In genomic region chr22:20777420-20778177, GRCh38 we compare ENCODE assay signal across 8 cellular contexts. TPM values are rescaled to one million over a fixed set of nuclear protein-coding genes. Genes with fewer than 3 reads are reported as not detected.
A peak's percentile ranks its signal among the peaks of the same experiment; 100 is the strongest.
DNase-seq lines count a peak whose midpoint lies in the region; ATAC-seq, FAIRE-seq and TF ChIP-seq lines count a peak whose summit lies in the region.

No MANE protein-coding gene starts in this region.

- peaks cover 12 to 15% of the 10 kb centered on the region in 2 donors for H3K36me3 ChIP-seq in kidney (ENCODE audit: control insufficient read depth in 1 of 2, insufficient read depth in 2 of 2, low read length in 2 of 2)

- H3K27ac ChIP-seq in epithelial cell of prostate (peak overlapping the region; percentile 53), kidney (ENCODE audit: low read depth in 2 of 2, low read length in 2 of 2) (no peak overlapping the region)

- ATAC-seq in GM18498 (IDR thresholded peaks at IDR 0.05; ENCODE audit: unreplicated experiment) (no peak), HG02571 (IDR thresholded peaks at IDR 0.05; ENCODE audit: unreplicated experiment) (no peak)

- no peaks in the 10 kb centered on the region for H3K4me1 ChIP-seq in kidney (ENCODE audit: control insufficient read depth in 1 of 2, insufficient read depth in 1 of 2, low read depth in 1 of 2, low read length in 2 of 2)

- no peaks in the 10 kb centered on the region for H3K27me3 Mint-ChIP-seq in endothelial cell (ENCODE audit: unreplicated experiment)

- FAIRE-seq in kidney (lab: Jason Lieb, UNC) = no peak

- no peak overlapping the region for H3K4me3 Mint-ChIP-seq in endothelial cell (ENCODE audit: unreplicated experiment)

- H3K4me3 ChIP-seq in kidney (ENCODE audit: low read length in 2 of 2) = no peak overlapping the region

- H3K9me3 Mint-ChIP-seq in endothelial cell (ENCODE audit: unreplicated experiment) = no peaks in the 10 kb centered on the region

- H3K9ac ChIP-seq in kidney (ENCODE audit: low read length in 2 of 2) = no peak overlapping the region

- no peaks in the 10 kb centered on the region for H3K9me3 ChIP-seq in kidney (ENCODE audit: control insufficient read depth in 1 of 2, low read length in 2 of 2)

- H3K36me3 Mint-ChIP-seq in endothelial cell (ENCODE audit: low read depth, unreplicated experiment) = peaks cover 9% of the 10 kb centered on the region

- no peak overlapping the region for H3K27ac Mint-ChIP-seq in endothelial cell (ENCODE audit: unreplicated experiment)

- DNase-seq in GM03348 (ENCODE audit: low spot score) (peak; percentile 55), NCI-H345 treated with DMSO at 0.1 percent for 48 hours (lab: John Stamatoyannopoulos, UW; ENCODE audit: unreplicated experiment) (peak; percentile 17), epithelial cell of prostate (ENCODE audit: low read depth, low spot score) (peak; percentile 92), posterior vena cava (ENCODE audit: low spot score) (peak; percentile 31), endothelial cell (ENCODE audit: low spot score) (no peak), kidney (no peak)

- intact Hi-C loops in posterior vena cava (cut with DNase I) = no loop called here
- intact Hi-C loops in kidney (cut with DNase I) = no loop called here

- H3K4me1 Mint-ChIP-seq in endothelial cell (ENCODE audit: unreplicated experiment) = peaks cover 5% of the 10 kb centered on the region

- TF ChIP-seq CTCF in endothelial cell (IDR thresholded peaks at IDR 0.05; ENCODE audit: unreplicated experiment) (no peak), kidney (IDR thresholded peaks at IDR 0.05; ENCODE audit: borderline replicate concordance, extremely low read depth, insufficient read depth) (no peak)

RNA-seq across cellular contexts. Expression of gene SERPIND1, which starts 3.7 kb away (rescaled TPM):
- not detected for total RNA-seq in posterior vena cava
- 0.18 TPM for total RNA-seq in endothelial cell (ENCODE audit: unreplicated experiment)
- total RNA-seq in kidney = not detected
- not detected for polyA plus RNA-seq in kidney (ENCODE audit: insufficient read depth, low read depth, low replicate concordance)

Comparison
In these comparisons a context has a peak if more than half of its experiments do, and no peak if none do; other contexts are left out.
1. DNase-seq: peak in GM03348 (single experiment), NCI-H345 treated with DMSO at 0.1 percent for 48 hours (single experiment), epithelial cell of prostate (single experiment) and posterior vena cava (single experiment); none in endothelial cell (single experiment) and kidney (single experiment).